4 cellular contexts compared by ENCODE assay signal in genomic region chr7:72235351-72235750, GRCh38.
"Had no signal": no experiment of that assay in that cellular context is flagged by ENCODE, and none has a peak within 500 bp of the region (broad histone marks: within the 10 kb centered on the region; RNA-seq: fewer than 3 reads in every experiment).

No MANE protein-coding gene starts in this region.

- H3K9me3 Mint-ChIP-seq: GM23338, H9 had no signal

- H3K4me2 ChIP-seq: GM23338 had no signal

- H3K4me3 ChIP-seq: GM23338 had no signal

- DNase-seq: H9, HCEC 1CT, IMR-90 had no signal

- H3K27ac Mint-ChIP-seq: GM23338, H9 had no signal

- H3K4me3 Mint-ChIP-seq: GM23338, H9 had no signal
